ENCODE assay signal across 8 cellular contexts in the genomic region with DNA sequence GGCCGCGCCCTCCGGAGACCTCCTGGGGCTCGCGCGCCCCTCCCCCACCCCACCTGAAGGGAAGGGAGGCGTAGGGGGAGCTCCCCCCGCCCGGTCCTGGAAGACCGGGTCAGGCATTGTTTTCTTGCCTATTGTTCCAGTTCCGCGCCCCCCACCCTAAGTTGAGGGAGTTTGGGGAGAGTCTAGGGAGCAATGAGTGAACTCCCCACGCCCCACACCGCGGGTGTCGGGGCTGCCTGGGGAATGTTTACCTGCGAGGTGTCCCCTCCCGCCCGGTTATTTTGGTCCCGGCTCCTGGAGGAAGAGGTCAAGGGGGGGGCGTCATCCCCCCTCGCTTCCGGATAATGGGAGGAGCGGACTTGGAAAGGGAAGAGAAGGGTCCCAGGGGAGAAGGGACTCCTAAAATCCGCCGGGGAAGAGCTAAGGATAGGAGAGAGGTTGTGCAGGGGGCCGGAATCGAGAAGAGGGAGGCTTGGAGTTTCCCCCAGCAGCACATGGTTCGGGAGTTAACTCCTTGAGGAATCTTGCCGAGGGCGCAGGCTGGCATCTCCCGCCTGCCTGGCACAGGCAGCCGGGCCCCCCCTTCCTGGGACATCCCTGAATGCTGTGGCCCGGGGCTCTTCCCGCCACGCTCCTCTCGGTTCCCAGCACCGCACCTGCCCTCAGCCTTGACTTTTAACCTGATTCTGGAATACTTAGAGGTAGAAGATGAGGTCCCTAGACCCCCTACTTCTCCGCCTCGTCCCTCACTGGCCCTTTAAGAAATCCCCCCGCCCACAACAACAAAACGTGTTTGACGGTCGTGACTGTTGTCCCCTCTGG. TPM values are rescaled to one million over a fixed set of nuclear protein-coding genes. Genes with fewer than 3 reads are reported as not detected.
DNase-seq lines count a peak whose midpoint lies in the region; ATAC-seq and TF ChIP-seq lines count a peak whose summit lies in the region.

No MANE protein-coding gene starts in this region.

- no peaks in the 10 kb centered on the region for H3K27me3 Mint-ChIP-seq in CD8-positive, alpha-beta T cell (ENCODE audit: low read depth)

- WGBS in mesenchymal stem cell = 1% methylated on average over 30 of the region's 44 CpGs

- H3K27ac ChIP-seq in CD8-positive, alpha-beta T cell (ENCODE audit: low read depth, low read length) = peak overlapping the region; percentile 49
- peak overlapping the region; percentile 80 for H3K27ac ChIP-seq in Karpas-422 (ENCODE audit: low read length)
- peak overlapping the region; percentile 60 for H3K27ac ChIP-seq in WERI-Rb-1
- H3K27ac ChIP-seq in effector memory CD4-positive, alpha-beta T cell (ENCODE audit: insufficient read depth, low read length, poor library complexity, severe bottlenecking) = peak overlapping the region; percentile 69
- no peak overlapping the region for H3K27ac ChIP-seq in mesenchymal stem cell (ENCODE audit: low read length, poor library complexity, severe bottlenecking)
- peak overlapping the region; percentile 75 for H3K27ac ChIP-seq in subcutaneous abdominal adipose tissue (ENCODE audit: low read depth, low read length)

- H3K14ac ChIP-seq in mesenchymal stem cell (ENCODE audit: low read length in 2 of 2) = no peak overlapping the region

- H2AFZ ChIP-seq in Karpas-422 (ENCODE audit: low read length) (no peak overlapping the region), mesenchymal stem cell (ENCODE audit: low read depth, low read length) (no peak overlapping the region)

- no peak overlapping the region for H2AK5ac ChIP-seq in mesenchymal stem cell (ENCODE audit: low read length, severe bottlenecking)

- peak overlapping the region in 1 of 2 experiments; percentile 19 for H3K23ac ChIP-seq in mesenchymal stem cell (ENCODE audit: low read length in 2 of 2)

- peak overlapping the region in 1 of 2 experiments; percentile 53 for H3K4ac ChIP-seq in mesenchymal stem cell (ENCODE audit: low read depth in 1 of 2, low read length in 2 of 2)

- intact Hi-C loops in CD8-positive, alpha-beta T cell (cut with DNase I, micrococcal nuclease) = loop anchor here (1.0 to 5.0 kb wide), 2 partner anchors 24 to 696 kb away; partner anchors contain the start of genes CISD3 (in 1 of the 2) and FBXL20 (in 1 of the 2)

- H3K9me3 Mint-ChIP-seq in CD8-positive, alpha-beta T cell = no peaks in the 10 kb centered on the region

- H3K4me2 ChIP-seq in Karpas-422 (ENCODE audit: low read depth, low read length, poor library complexity, severe bottlenecking) (peak overlapping the region; percentile 79), mesenchymal stem cell (ENCODE audit: low read length, poor library complexity, severe bottlenecking) (peak overlapping the region; percentile 95)

- peaks cover 47% of the 10 kb centered on the region for H3K4me1 ChIP-seq in CD8-positive, alpha-beta T cell (ENCODE audit: insufficient read depth, low read length)
- peaks cover 49% of the 10 kb centered on the region for H3K4me1 ChIP-seq in Karpas-422 (ENCODE audit: low read length)
- H3K4me1 ChIP-seq in effector memory CD4-positive, alpha-beta T cell (ENCODE audit: control insufficient read depth, insufficient read depth, low read length, poor library complexity, severe bottlenecking) = peaks cover 31% of the 10 kb centered on the region
- H3K4me1 ChIP-seq in mesenchymal stem cell (ENCODE audit: control insufficient read depth, insufficient read depth, low read depth, low read length) = peaks cover 56% of the 10 kb centered on the region
- peaks cover 5 to 55% (median 47%) of the 10 kb centered on the region in 5 donors for H3K4me1 ChIP-seq in subcutaneous abdominal adipose tissue (ENCODE audit: control insufficient read depth in 5 of 5, insufficient read depth in 5 of 5, low read length in 5 of 5)

- TF ChIP-seq CTCF in CD8-positive, alpha-beta T cell (IDR thresholded peaks at IDR 0.05) = no peak
- no peak for TF ChIP-seq CTCF in WERI-Rb-1 (IDR thresholded peaks at IDR 0.05; ENCODE audit: low read depth, low read length)

- H3K4me1 Mint-ChIP-seq in CD8-positive, alpha-beta T cell (ENCODE audit: low read depth) = peaks cover 61% of the 10 kb centered on the region

- H3K4me3 Mint-ChIP-seq in CD8-positive, alpha-beta T cell = peak overlapping the region; percentile 95

- CTCF ChIA-PET in CD8-positive, alpha-beta T cell (lab: Charles Lee) = interaction anchor here (0.6 to 2.8 kb wide), 7 partner anchors 12 to 29 kb away, joined by 3 to 16 read pairs (median 12); partner anchors contain the start of gene CISD3

- H2BK5ac ChIP-seq in mesenchymal stem cell (ENCODE audit: low read depth, low read length, poor library complexity, severe bottlenecking) = no peak overlapping the region

- peak overlapping the region; percentile 7 to 45 for H2BK12ac ChIP-seq in mesenchymal stem cell (ENCODE audit: low read length in 2 of 2)

- H3K18ac ChIP-seq in mesenchymal stem cell (ENCODE audit: low read depth in 1 of 2, low read length in 2 of 2) = peak overlapping the region; percentile 52 to 69

- peaks cover 37% of the 10 kb centered on the region for H3K79me2 ChIP-seq in Karpas-422 (ENCODE audit: low read length)

- ATAC-seq in CD8-positive, alpha-beta T cell = no peak
- ATAC-seq in GM18870 (IDR thresholded peaks at IDR 0.05; ENCODE audit: unreplicated experiment) = no peak

- H4K8ac ChIP-seq in mesenchymal stem cell (ENCODE audit: low read length) = no peak overlapping the region

- H3K9ac ChIP-seq in Karpas-422 (ENCODE audit: low read length) (peak overlapping the region; percentile 89), mesenchymal stem cell (ENCODE audit: low read length) (peak overlapping the region; percentile 81), subcutaneous abdominal adipose tissue (ENCODE audit: low read length in 5 of 5) (peak overlapping the region; percentile 71 to 82 (median 79))

- peak overlapping the region; percentile 75 for H2BK120ac ChIP-seq in mesenchymal stem cell (ENCODE audit: low read depth, low read length)

- H3K27me3 ChIP-seq in CD8-positive, alpha-beta T cell (ENCODE audit: insufficient read depth, low read length) = no peaks in the 10 kb centered on the region
- H3K27me3 ChIP-seq in Karpas-422 (ENCODE audit: low read length) (no peaks in the 10 kb centered on the region; the same call in 1 of the 2 replicates), WERI-Rb-1 (ENCODE audit: insufficient read depth, low read depth, severe bottlenecking) (no peaks in the 10 kb centered on the region), mesenchymal stem cell (ENCODE audit: control insufficient read depth in 1 of 2, insufficient read depth in 1 of 2, low read length in 2 of 2) (no peaks in the 10 kb centered on the region), subcutaneous abdominal adipose tissue (ENCODE audit: control insufficient read depth in 5 of 5, insufficient read depth in 4 of 5, low read length in 5 of 5) (no peaks in the 10 kb centered on the region)
- H3K27me3 ChIP-seq in effector memory CD4-positive, alpha-beta T cell (replicated peaks; ENCODE audit: control insufficient read depth, insufficient read depth, low read length, poor library complexity, severe bottlenecking) = no peaks in the 10 kb centered on the region

- peak overlapping the region; percentile 97 for H2BK15ac ChIP-seq in mesenchymal stem cell (ENCODE audit: low read depth, poor library complexity, severe bottlenecking)

- H3K4me3 ChIP-seq in CD8-positive, alpha-beta T cell (ENCODE audit: low read depth, low read length) = peak overlapping the region; percentile 88
- H3K4me3 ChIP-seq in Karpas-422 (ENCODE audit: low read length) (peak overlapping the region; percentile 98), WERI-Rb-1 (ENCODE audit: low read depth, low read length) (peak overlapping the region; percentile 83), mesenchymal stem cell (ENCODE audit: insufficient read depth in 1 of 2, low read depth in 1 of 2, low read length in 2 of 2) (peak overlapping the region; percentile 78 to 91), subcutaneous abdominal adipose tissue (ENCODE audit: low read depth in 1 of 5, low read length in 5 of 5) (peak overlapping the region; percentile 68 to 85 (median 77))
- H3K4me3 ChIP-seq in effector memory CD4-positive, alpha-beta T cell (ENCODE audit: insufficient read depth, low read depth, low read length, poor library complexity, severe bottlenecking) = peak overlapping the region; percentile 84

- H3K27ac Mint-ChIP-seq in CD8-positive, alpha-beta T cell = peak overlapping the region; percentile 94

- peaks cover 28% of the 10 kb centered on the region for H3K79me1 ChIP-seq in mesenchymal stem cell (replicated peaks; ENCODE audit: low read length, poor library complexity, severe bottlenecking)

- H3K36me3 Mint-ChIP-seq in CD8-positive, alpha-beta T cell = peaks cover 57% of the 10 kb centered on the region

- H3K36me3 ChIP-seq in CD8-positive, alpha-beta T cell (ENCODE audit: insufficient read depth, low read length) = peaks cover 31% of the 10 kb centered on the region
- H3K36me3 ChIP-seq in Karpas-422 (ENCODE audit: insufficient read depth, low read length) = peaks cover 6% of the 10 kb centered on the region; the same call in 1 of the 2 replicates
- H3K36me3 ChIP-seq in WERI-Rb-1 = peaks cover 48% of the 10 kb centered on the region
- H3K36me3 ChIP-seq in effector memory CD4-positive, alpha-beta T cell (ENCODE audit: control insufficient read depth, insufficient read depth, low read length) = peaks cover 23% of the 10 kb centered on the region
- peaks cover 17 to 36% of the 10 kb centered on the region in 2 experiments for H3K36me3 ChIP-seq in mesenchymal stem cell (ENCODE audit: control insufficient read depth in 1 of 2, insufficient read depth in 2 of 2, low read depth in 1 of 2, low read length in 2 of 2)
- peaks cover 0 to 32% (median 27%) of the 10 kb centered on the region in 5 donors for H3K36me3 ChIP-seq in subcutaneous abdominal adipose tissue (ENCODE audit: control insufficient read depth in 5 of 5, insufficient read depth in 5 of 5, low read length in 5 of 5)

- POLR2A ChIA-PET in CD8-positive, alpha-beta T cell (lab: Charles Lee) = interaction anchor here (1.8 to 5.0 kb wide), 6 partner anchors 9 to 45 kb away, joined by 13 to 89 read pairs (median 14); partner anchors contain the start of genes CISD3 and PSMB3

- no peaks in the 10 kb centered on the region for H3K9me2 ChIP-seq in Karpas-422 (replicated peaks; ENCODE audit: insufficient read depth, low read length)

- H4K20me1 ChIP-seq in Karpas-422 (ENCODE audit: insufficient read depth, low read depth, low read length) = no peaks in the 10 kb centered on the region

- H3K9me3 ChIP-seq in CD8-positive, alpha-beta T cell (ENCODE audit: low read length) = no peaks in the 10 kb centered on the region
- H3K9me3 ChIP-seq in Karpas-422 (ENCODE audit: low read length) (no peaks in the 10 kb centered on the region), WERI-Rb-1 (ENCODE audit: severe bottlenecking) (no peaks in the 10 kb centered on the region), mesenchymal stem cell (ENCODE audit: control insufficient read depth, low read length) (no peaks in the 10 kb centered on the region), subcutaneous abdominal adipose tissue (ENCODE audit: control insufficient read depth in 5 of 5, low read length in 5 of 5) (no peaks in the 10 kb centered on the region)
- H3K9me3 ChIP-seq in effector memory CD4-positive, alpha-beta T cell (ENCODE audit: control insufficient read depth, low read length) = no peaks in the 10 kb centered on the region

- no peak overlapping the region for H4K91ac ChIP-seq in mesenchymal stem cell (ENCODE audit: low read length)

- DNase-seq in CD8-positive, alpha-beta T cell = peak in 4 of 7 experiments; percentile 25 to 72 (median 39)
- DNase-seq in Karpas-422 = peak; percentile 66
- peak; percentile 71 for DNase-seq in WERI-Rb-1
- peak in 2 of 3 donors; percentile 14 to 17 for DNase-seq in effector memory CD4-positive, alpha-beta T cell
- peak; percentile 36 for DNase-seq in mesenchymal stem cell
- DNase-seq in HCEC 1CT = no peak

RNA-seq across cellular contexts. Expression of gene MLLT6, which starts 0.9 kb away (rescaled TPM):
- total RNA-seq in CD8-positive, alpha-beta T cell = 100 to 1,000 TPM; 313 to 316 TPM
- 72.4 and 119 TPM in 2 replicates for total RNA-seq in Karpas-422 (2014; rRNA removed; shearing (Covaris generic); ENCODE audit: low replicate concordance)
- 12.6 TPM for polyA plus RNA-seq in mesenchymal stem cell (2013, experiment 1 of 2)
- polyA plus RNA-seq in mesenchymal stem cell (2013, experiment 2 of 2) = 11.8 TPM

RNA-seq across cellular contexts. Expression of gene CISD3, which starts 24.1 kb away (rescaled TPM):
- total RNA-seq in CD8-positive, alpha-beta T cell = 1 to 10 TPM; 3.5 to 5.7 TPM
- total RNA-seq in Karpas-422 (2014; rRNA removed; shearing (Covaris generic); ENCODE audit: low replicate concordance) = 6.8 and 15.2 TPM in 2 replicates
- 18.8 TPM for polyA plus RNA-seq in mesenchymal stem cell (2013, experiment 1 of 2)
- 19.6 TPM for polyA plus RNA-seq in mesenchymal stem cell (2013, experiment 2 of 2)

RNA-seq across cellular contexts. Expression of gene EPOP, which starts 31.3 kb away (rescaled TPM):
- under 1 TPM; 0.89 to 0.98 TPM for total RNA-seq in CD8-positive, alpha-beta T cell
- 7.6 and 19.9 TPM in 2 replicates for total RNA-seq in Karpas-422 (2014; rRNA removed; shearing (Covaris generic); ENCODE audit: low replicate concordance)
- 0.47 TPM for polyA plus RNA-seq in mesenchymal stem cell (2013, experiment 1 of 2)
- 0.48 TPM for polyA plus RNA-seq in mesenchymal stem cell (2013, experiment 2 of 2)

RNA-seq across cellular contexts. Expression of gene PCGF2, which starts 42.1 kb away (rescaled TPM):
- not detected for total RNA-seq in CD8-positive, alpha-beta T cell
- total RNA-seq in Karpas-422 (2014; rRNA removed; shearing (Covaris generic); ENCODE audit: low replicate concordance) = 0.15 and 0.58 TPM in 2 replicates
- 50.8 TPM for polyA plus RNA-seq in mesenchymal stem cell (2013, experiment 1 of 2)
- 51.3 TPM for polyA plus RNA-seq in mesenchymal stem cell (2013, experiment 2 of 2)

RNA-seq across cellular contexts. Expression of gene PSMB3, which starts 46.5 kb away (rescaled TPM):
- 10 to 100 TPM; 53.6 to 64.2 TPM for total RNA-seq in CD8-positive, alpha-beta T cell
- 243 and 277 TPM in 2 replicates for total RNA-seq in Karpas-422 (2014; rRNA removed; shearing (Covaris generic); ENCODE audit: low replicate concordance)
- 203 TPM for polyA plus RNA-seq in mesenchymal stem cell (2013, experiment 1 of 2)
- 206 TPM for polyA plus RNA-seq in mesenchymal stem cell (2013, experiment 2 of 2)
